Comparison of ENCODE assay signal across 8 cellular contexts in the genomic region with DNA sequence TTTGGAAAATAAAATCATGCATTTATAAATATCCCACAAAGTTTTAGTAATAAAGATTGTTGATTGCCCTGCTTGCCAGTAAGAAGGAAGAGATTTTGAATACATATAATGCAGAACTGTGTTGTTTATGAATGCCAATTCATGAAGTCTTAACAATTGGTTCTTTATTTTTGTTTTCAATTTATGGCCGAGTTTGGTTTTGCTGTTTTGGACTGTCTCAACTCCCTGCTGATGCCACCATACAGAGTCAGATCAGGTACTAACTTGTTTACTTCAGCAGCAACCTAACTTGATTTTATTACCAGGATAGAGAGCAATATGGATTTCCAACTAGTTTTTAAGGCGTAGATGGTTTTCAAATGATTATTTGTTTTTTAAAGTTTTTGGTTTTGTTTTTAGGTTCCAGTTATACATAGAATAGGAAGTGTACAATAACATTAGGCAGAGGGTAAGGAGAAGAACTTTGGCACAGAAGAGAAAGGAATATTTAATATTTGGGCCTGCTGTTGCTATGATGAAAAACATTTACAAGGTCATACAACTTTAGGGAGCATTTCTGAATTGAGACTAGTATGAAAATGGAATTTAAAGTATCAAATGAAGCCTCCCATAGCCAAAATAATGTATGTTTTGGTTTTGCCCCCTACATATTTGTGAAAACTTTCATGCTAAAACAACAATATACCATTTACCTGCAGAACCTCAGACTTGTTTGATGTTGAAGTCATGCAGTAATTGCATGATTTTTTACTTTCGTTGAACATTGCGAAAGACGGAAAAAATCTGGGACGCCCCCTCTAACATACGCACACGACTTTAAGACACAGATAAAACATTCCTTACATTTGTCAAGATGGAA. TPM values are rescaled to one million over a fixed set of nuclear protein-coding genes. Genes with fewer than 3 reads are reported as not detected.
DNase-seq lines count a peak whose midpoint lies in the region; ATAC-seq, FAIRE-seq and TF ChIP-seq lines count a peak whose summit lies in the region.

No MANE protein-coding gene starts in this region.

- TF ChIP-seq EP300 in GM12878 (IDR thresholded peaks at IDR 0.05; ENCODE audit: borderline replicate concordance in 1 of 2, control insufficient read depth in 1 of 2, low read depth in 2 of 2, low read length in 2 of 2) = no peak

- peak overlapping the region; percentile 54 for H2AFZ ChIP-seq in GM12878 (ENCODE audit: control insufficient read depth, low read depth, low read length)

- POLR2A ChIA-PET in GM12878 (lab: Charles Lee) = interaction anchor here (0.8 to 3.5 kb wide), 10 partner anchors 55 to 372 kb away, joined by 3 to 37 read pairs (median 4); a partner anchor contains a TSS

- in situ Hi-C loops in GM12878 (cut with MboI) = loop anchor here (10.0 kb wide), 1 partner anchor 370 kb away; no protein-coding TSS in a partner anchor

- peak overlapping the region; percentile 73 for H3K9ac ChIP-seq in GM12878 (ENCODE audit: control insufficient read depth, insufficient read depth, low read length)

- peak overlapping the region; percentile 68 for H3K4me2 ChIP-seq in GM12878 (ENCODE audit: control insufficient read depth, insufficient read depth)

- no peak for TF ChIP-seq POLR2A in GM12878 (IDR thresholded peaks at IDR 0.05; ENCODE audit: low read depth, low read length)
- no peak for TF ChIP-seq POLR2A in testis (IDR thresholded peaks at IDR 0.05)

- H4K20me1 ChIP-seq in GM12878 (ENCODE audit: control insufficient read depth, insufficient read depth) = no peaks in the 10 kb centered on the region

- 12% methylated on average over 8 of the region's 8 CpGs for WGBS in GM12878 (ENCODE audit: insufficient coverage, insufficient replicate concordance, low lambda C conversion rate, missing lambda C conversion rate)
- 8 to 19% methylated on average over 8 of the region's 8 CpGs for WGBS in testis, 2 donors

- TF ChIP-seq CTCF in AG09309 (IDR thresholded peaks at IDR 0.05; ENCODE audit: control insufficient read depth, insufficient read depth, low read depth, low read length, missing control alignments) (no peak), GM12878 (IDR thresholded peaks at IDR 0.05 in 2 of 3, conservative IDR thresholded peaks at IDR 0.05 in 1 of 3; ENCODE audit: control insufficient read depth in 2 of 3, extremely low read depth in 1 of 3, insufficient read depth in 1 of 3, low read depth in 3 of 3, low read length in 3 of 3) (no peak), left lung (IDR thresholded peaks at IDR 0.05) (no peak), testis (IDR thresholded peaks at IDR 0.05) (no peak), D721Med (IDR thresholded peaks at IDR 0.05; ENCODE audit: insufficient read depth, missing control alignments) (no peak)

- H3K4me3 ChIP-seq in AG09309 (ENCODE audit: control insufficient read depth, low read depth, low read length) (peak overlapping the region; percentile 48), GM12878 (peak overlapping the region; percentile 80), left lung (peak overlapping the region; percentile 72 to 77), testis (peak overlapping the region; percentile 90 to 92)

- no peaks in the 10 kb centered on the region for H3K27me3 ChIP-seq in GM12878 (replicated peaks in 1 of 2; ENCODE audit: control insufficient read depth in 2 of 2, insufficient read depth in 2 of 2, low read length in 1 of 2)
- no peaks in the 10 kb centered on the region for H3K27me3 ChIP-seq in left lung
- H3K27me3 ChIP-seq in testis = no peaks in the 10 kb centered on the region

- no peak for ATAC-seq in GM12878
- ATAC-seq in left lung = no peak
- no peak for ATAC-seq in GM21737 (IDR thresholded peaks at IDR 0.05; ENCODE audit: unreplicated experiment)

- intact Hi-C loops in GM12878 (cut with micrococcal nuclease; ENCODE audit: unreplicated experiment) (loop anchor here (5.0 kb wide), 1 partner anchor 372 kb away; no protein-coding TSS in a partner anchor), left lung (cut with DNase I) (no loop called here), testis (cut with DNase I; ENCODE audit: low total_unique reads) (loop anchor here (10.0 kb wide), 1 partner anchor 170 kb away; a partner anchor contains a TSS)

- no peak for TF ChIP-seq RAD21 in GM12878 (IDR thresholded peaks at IDR 0.05; ENCODE audit: insufficient read depth, low read depth, low read length)

- no peaks in the 10 kb centered on the region for H3K36me3 ChIP-seq in GM12878 (ENCODE audit: control insufficient read depth in 2 of 2, insufficient read depth in 2 of 2, low read length in 1 of 2)
- H3K36me3 ChIP-seq in left lung = peaks cover 0 to 11% of the 10 kb centered on the region in 2 donors
- H3K36me3 ChIP-seq in testis (ENCODE audit: low read depth, missing control alignments) = no peaks in the 10 kb centered on the region

- peak overlapping the region; percentile 67 for H3K27ac ChIP-seq in GM12878 (ENCODE audit: control insufficient read depth, insufficient read depth)
- H3K27ac ChIP-seq in left lung = peak overlapping the region; percentile 97 to 98
- peak overlapping the region; percentile 96 for H3K27ac ChIP-seq in testis

- peaks cover 3% of the 10 kb centered on the region for H3K79me2 ChIP-seq in GM12878 (ENCODE audit: control insufficient read depth, insufficient read depth, low read length)

- FAIRE-seq in HTR-8/SVneo (lab: Jason Lieb, UNC) = no peak
- peak; percentile 13 for FAIRE-seq in GM12878 (lab: Jason Lieb, UNC)
- FAIRE-seq in D721Med (lab: Jason Lieb, UNC) = no peak

- BruUV-seq in GM12878 (replicated peaks; lab: Mats Ljungman, UMichigan) = TSS peak; percentile 98

- CTCF ChIA-PET in GM12878 (lab: Yijun Ruan, JAX) = interaction anchor here (0.9 to 3.1 kb wide), 2 partner anchors 62 to 371 kb away, joined by 4 to 20 read pairs; a partner anchor contains a TSS

- H3K4me1 ChIP-seq in GM12878 (ENCODE audit: control insufficient read depth, insufficient read depth, low read length) (peaks cover 6% of the 10 kb centered on the region; the same call in 1 of the 2 replicates), left lung (peaks cover 12 to 39% of the 10 kb centered on the region in 2 donors), testis (peaks cover 10% of the 10 kb centered on the region)

- SMC1A ChIA-PET in GM12878 (lab: Charles Lee; ENCODE audit: uncharacterized antibody, unreplicated experiment) = interaction anchor here (0.6 to 2.2 kb wide), 4 partner anchors 16 to 371 kb away, joined by 3 to 7 read pairs (median 4); a partner anchor contains a TSS

- RAD21 ChIA-PET in GM12878 (lab: Charles Lee; ENCODE audit: unreplicated experiment) = interaction anchor here (0.8 to 2.1 kb wide), 10 partner anchors 16 to 377 kb away, joined by 3 to 29 read pairs (median 4); a partner anchor contains a TSS

- DNase-seq in AG09309 (ENCODE audit: low read depth) (no peak), HTR-8/SVneo (ENCODE audit: insufficient read length, low spot score) (peak; percentile 21), GM12878 (ENCODE audit: low read depth, low spot score) (no peak), left lung (no peak), testis (no peak), NCI-H2196 treated with DMSO at 0.1 percent for 48 hours (lab: John Stamatoyannopoulos, UW; ENCODE audit: unreplicated experiment) (no peak), D721Med (ENCODE audit: insufficient read length, low spot score) (no peak)

- H3K9me3 ChIP-seq in GM12878 (replicated peaks; ENCODE audit: control insufficient read depth, insufficient read depth, low read length) (no peaks in the 10 kb centered on the region), left lung (no peaks in the 10 kb centered on the region), testis (no peaks in the 10 kb centered on the region)

TF ChIP-seq in GM12878, 131 proteins besides CTCF, POLR2A, EP300 and RAD21 (continues in another document):
- TF ChIP-seq, protein P1, sequence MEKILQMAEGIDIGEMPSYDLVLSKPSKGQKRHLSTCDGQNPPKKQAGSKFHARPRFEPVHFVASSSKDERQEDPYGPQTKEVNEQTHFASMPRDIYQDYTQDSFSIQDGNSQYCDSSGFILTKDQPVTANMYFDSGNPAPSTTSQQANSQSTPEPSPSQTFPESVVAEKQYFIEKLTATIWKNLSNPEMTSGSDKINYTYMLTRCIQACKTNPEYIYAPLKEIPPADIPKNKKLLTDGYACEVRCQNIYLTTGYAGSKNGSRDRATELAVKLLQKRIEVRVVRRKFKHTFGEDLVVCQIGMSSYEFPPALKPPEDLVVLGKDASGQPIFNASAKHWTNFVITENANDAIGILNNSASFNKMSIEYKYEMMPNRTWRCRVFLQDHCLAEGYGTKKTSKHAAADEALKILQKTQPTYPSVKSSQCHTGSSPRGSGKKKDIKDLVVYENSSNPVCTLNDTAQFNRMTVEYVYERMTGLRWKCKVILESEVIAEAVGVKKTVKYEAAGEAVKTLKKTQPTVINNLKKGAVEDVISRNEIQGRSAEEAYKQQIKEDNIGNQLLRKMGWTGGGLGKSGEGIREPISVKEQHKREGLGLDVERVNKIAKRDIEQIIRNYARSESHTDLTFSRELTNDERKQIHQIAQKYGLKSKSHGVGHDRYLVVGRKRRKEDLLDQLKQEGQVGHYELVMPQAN (conservative IDR thresholded peaks at IDR 0.05) = no peak
- TF ChIP-seq ZNF217 (IDR thresholded peaks at IDR 0.05) (no peak), BACH1 (IDR thresholded peaks at IDR 0.05; ENCODE audit: borderline replicate concordance) (no peak), IKZF2 (IDR thresholded peaks at IDR 0.05) (no peak), FOXM1 (IDR thresholded peaks at IDR 0.05; ENCODE audit: low read depth, low read length) (no peak), TCF12 (IDR thresholded peaks at IDR 0.05; ENCODE audit: low read depth, low read length) (no peak)

RNA-seq across cellular contexts. Expression of a gene that starts 0.9 kb away (rescaled TPM):
- 21.7 and 24.4 TPM in 2 replicates for total RNA-seq in GM12878 (2013; cell fraction: nucleolus; rRNA removed)
- total RNA-seq in GM12878 (2014; rRNA removed) = 17.1 and 21.4 TPM in 2 replicates
- 19.5 and 20.0 TPM in 2 replicates for total RNA-seq in GM12878 (2014; rRNA removed; fragmentation: Illumina TruSeq; extraction: Trizol)
- total RNA-seq in GM12878 (2021) = 21.4 TPM in 2 replicates
- 13.8 TPM for polyA plus RNA-seq in GM12878 (2011; ENCODE audit: low read depth)
- 27.5 and 28.0 TPM in 2 replicates for polyA plus RNA-seq in GM12878 (2011; rRNA removed)
- polyA plus RNA-seq in GM12878 (2011; cell fraction: cytosol; rRNA removed) = 17.9 and 19.9 TPM in 2 replicates
- 6.9 and 8.0 TPM in 2 replicates for polyA plus RNA-seq in GM12878 (2011; cell fraction: nucleus; rRNA removed)
- polyA plus RNA-seq in GM12878 (2012) = 22.0 and 22.6 TPM in 2 replicates
- 18.8 and 28.5 TPM in 2 replicates for polyA plus RNA-seq in GM12878 (2014; fragmentation: Illumina TruSeq; extraction: Trizol)
- polyA plus RNA-seq in GM12878 (2014; fragmentation: Nextera tagmentation; extraction: Ambion mirVana) = 10 to 100 TPM in 1 of 2 experiments, 1 to 10 TPM in 1; 5.3 to 11.0 TPM
- 19.0 and 21.8 TPM in 2 replicates for polyA plus RNA-seq in GM12878 (2014; rRNA removed)
- 10 to 100 TPM; 36.3 to 38.6 TPM for polyA plus RNA-seq in GM12878 (2016; fragmentation: Nextera tagmentation; extraction: Ambion mirVana)
- 4.3 and 8.2 TPM in 2 replicates for polyA minus RNA-seq in GM12878 (2011; rRNA and poly(A)+ RNA removed)
- polyA minus RNA-seq in GM12878 (2011; cell fraction: cytosol; rRNA and poly(A)+ RNA removed) = 5.2 and 5.5 TPM in 2 replicates
- polyA minus RNA-seq in GM12878 (2011; cell fraction: nucleus; rRNA and poly(A)+ RNA removed) = 9.9 and 19.9 TPM in 2 replicates
- total RNA-seq in left lung = 100 to 1,000 TPM; 100 to 141 TPM
- 10 to 100 TPM; 49.6 to 52.5 TPM for total RNA-seq in testis
- polyA plus RNA-seq in testis (ENCODE audit: insufficient read depth, low read depth, low replicate concordance) = 112 TPM

Comparison
In these comparisons a context has a peak if more than half of its experiments do, and no peak if none do; other contexts are left out.
1. intact Hi-C loops: an anchor here in GM12878 (5.0 kb wide) and testis (10.0 kb wide); none called in left lung.